25 cellular contexts compared by ENCODE assay signal in genomic region chrX:130435937-130436336, GRCh38.
"Had no signal": no experiment of that assay in that cellular context is flagged by ENCODE, and none has a peak within 500 bp of the region (broad histone marks: within the 10 kb centered on the region; RNA-seq: fewer than 3 reads in every experiment).

No MANE protein-coding gene starts in this region.

- DNase-seq: stimulated activated CD4-positive, alpha-beta T cell treated with anti-CD3 and anti-CD28 coated beads, Interleukin-2, amount 100 ng/mL, for 48 hours; stimulated activated CD4-positive, alpha-beta T cell treated with anti-CD3 and anti-CD28 coated beads, Interleukin-4, amount 100 ng/mL, for 1 hour; stimulated activated CD4-positive, alpha-beta T cell treated with anti-CD3 and anti-CD28 coated beads, Interleukin-4, amount 100 ng/mL, for 4 hours; stimulated activated CD8-positive, alpha-beta memory T cell treated with anti-CD3 and anti-CD28 coated beads, Interleukin-4, amount 100 ng/mL, for 48 hours; stimulated activated naive B cell treated with anti-CD40 and anti-IgM and Interleukin-4, amounts not matched to agents 10 μg/mL and 1 μg/mL and 100 μg/mL, for 72 hours; stimulated activated naive CD4-positive, alpha-beta T cell; stimulated activated naive CD4-positive, alpha-beta T cell treated with Interleukin-2 at 50 U/mL for 16 hours; stimulated activated naive CD8-positive, alpha-beta T cell treated with anti-CD3 and anti-CD28 coated beads, Interleukin-15, amount 100 ng/mL, for 72 hours; stimulated activated naive CD8-positive, alpha-beta T cell treated with anti-CD3 and anti-CD28 coated beads, Interleukin-15, Interleukin-2, amounts not matched to agents 100 U/mL and 50 U/mL, for 24 hours; stomach; substantia nigra; testis; thyroid gland; tibial artery; transverse colon; trophoblast cell; upper lobe of left lung; upper lobe of right lung; uterus had no signal

- ATAC-seq: stimulated activated effector memory CD8-positive, alpha-beta T cell treated with anti-CD3 and anti-CD28 coated beads, Interleukin-12 subunit alpha, Interleukin-12 subunit beta, amount 100 ng/mL, for 72 hours; stimulated activated memory B cell treated with anti-CD40 and anti-IgM and Interleukin-4, amounts not matched to agents 10 μg/mL and 1 μg/mL and 100 μg/mL, for 72 hours; stimulated activated naive B cell treated with anti-CD40 and anti-IgM and Interleukin-4, amounts not matched to agents 10 μg/mL and 1 μg/mL and 100 μg/mL, for 72 hours; stimulated activated naive CD8-positive, alpha-beta T cell treated with anti-CD3 and anti-CD28 coated beads, Interleukin-15, amount 100 ng/mL, for 72 hours; stimulated activated naive CD8-positive, alpha-beta T cell treated with anti-CD3 and anti-CD28 coated beads, Interleukin-15, Interleukin-2, amounts not matched to agents 100 U/mL and 50 U/mL, for 24 hours; upper lobe of right lung had no signal

- H3K27ac ChIP-seq: stomach, suprapubic skin, testis, thoracic aorta, thyroid gland, tibial artery, tibial nerve, transverse colon, upper lobe of left lung, upper lobe of right lung, uterus, vagina had no signal
